ENCODE assay signal across 12 cellular contexts in the genomic region with DNA sequence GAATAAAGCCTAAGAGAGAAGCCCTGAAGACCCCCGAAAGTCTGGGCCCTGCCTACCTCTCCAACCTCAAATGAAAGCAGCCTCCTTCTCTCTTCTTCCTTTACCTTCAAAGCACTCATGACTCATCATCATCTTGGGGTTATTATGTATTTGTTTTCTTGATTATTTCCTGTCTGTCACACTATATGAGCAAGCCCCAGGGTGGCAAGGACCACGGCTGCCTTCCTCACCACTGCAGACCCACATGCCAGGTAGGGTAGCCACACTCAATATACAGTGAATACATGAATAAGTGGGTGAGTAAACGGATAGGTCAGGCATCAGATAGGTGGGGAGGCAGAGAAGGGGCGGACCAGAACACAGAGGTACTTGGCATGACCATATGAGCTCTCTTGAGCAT. TPM values are rescaled to one million over a fixed set of nuclear protein-coding genes. Genes with fewer than 3 reads are reported as not detected.
A peak's percentile ranks its signal among the peaks of the same experiment; 100 is the strongest.
DNase-seq lines count a peak whose midpoint lies in the region; ATAC-seq and TF ChIP-seq lines count a peak whose summit lies in the region.
"Had no signal": no experiment of that assay in that cellular context is flagged by ENCODE, and none has a peak within 500 bp of the region (broad histone marks: within the 10 kb centered on the region; RNA-seq: fewer than 3 reads in every experiment).

No MANE protein-coding gene starts in this region.

- H3K27me3 Mint-ChIP-seq in activated CD4-positive, alpha-beta T cell treated with anti-CD3 and anti-CD28 coated beads, Interleukin-2, amount 10 ng/mL, durations not matched to agents 7 days and 5 days, result peaks cover 6% of the 10 kb centered on the region
- H3K27me3 Mint-ChIP-seq in activated T-helper 17 cell treated with anti-CD3 and anti-CD28 coated beads, Interleukin-2, amount 50 U/mL, for 72 hours, result no peaks in the 10 kb centered on the region
- no peaks in the 10 kb centered on the region for H3K27me3 Mint-ChIP-seq in stimulated activated naive CD8-positive, alpha-beta T cell treated with anti-CD3 and anti-CD28 coated beads, Interleukin-15, Interleukin-2, amounts not matched to agents 100 ng/mL and 50 ng/mL, for 24 hours
- H3K27me3 Mint-ChIP-seq: progenitor cell of endocrine pancreas had no signal

- CTCF ChIA-PET in activated CD4-positive, alpha-beta T cell treated with anti-CD3 and anti-CD28 coated beads, Interleukin-2, amount 10 ng/mL, durations not matched to agents 7 days and 5 days (lab: Charles Lee), result interaction anchor here (1.7 to 1.8 kb wide), 2 partner anchors 12 to 492 kb away, joined by 4 to 8 read pairs; no protein-coding TSS in a partner anchor

- no peaks in the 10 kb centered on the region for H3K36me3 Mint-ChIP-seq in activated CD4-positive, alpha-beta T cell treated with anti-CD3 and anti-CD28 coated beads, Interleukin-2, amount 10 ng/mL, durations not matched to agents 7 days and 5 days (ENCODE audit: low read depth)
- H3K36me3 Mint-ChIP-seq in activated T-helper 17 cell treated with anti-CD3 and anti-CD28 coated beads, Interleukin-2, amount 50 U/mL, for 72 hours (ENCODE audit: low read depth), result no peaks in the 10 kb centered on the region
- H3K36me3 Mint-ChIP-seq in stimulated activated naive CD8-positive, alpha-beta T cell treated with anti-CD3 and anti-CD28 coated beads, Interleukin-15, Interleukin-2, amounts not matched to agents 100 ng/mL and 50 ng/mL, for 24 hours (ENCODE audit: low read depth), result no peaks in the 10 kb centered on the region

- peak; percentile 54 for ATAC-seq in activated T-helper 17 cell treated with anti-CD3 and anti-CD28 coated beads, Interleukin-2, amount 50 U/mL, for 72 hours (replicated peaks)

- peak; percentile 12 for DNase-seq in activated CD4-positive, alpha-beta T cell treated with anti-CD3 and anti-CD28 coated beads, Interleukin-2, amount 10 ng/mL, durations not matched to agents 7 days and 5 days
- no peak for DNase-seq in activated CD4-positive, alpha-beta T cell treated with anti-CD3 and anti-CD28 coated beads, Interleukin-2, amount 50 U/mL, for 1 hour
- DNase-seq in Peyer's patch, result no peak
- DNase-seq in stimulated activated CD4-positive, alpha-beta T cell treated with anti-CD3 and anti-CD28 coated beads, Interleukin-2, amount 100 ng/mL, for 24 hours, result no peak
- DNase-seq: NCI-H2029, SHP77 treated with DMSO at 0.1 percent for 48 hours had no signal

- no peaks in the 10 kb centered on the region for H3K9me3 ChIP-seq in Peyer's patch

- POLR2A ChIA-PET in activated CD4-positive, alpha-beta T cell treated with anti-CD3 and anti-CD28 coated beads, Interleukin-2, amount 10 ng/mL, durations not matched to agents 7 days and 5 days (lab: Charles Lee), result no interaction called here

- H3K27ac Mint-ChIP-seq in activated CD4-positive, alpha-beta T cell treated with anti-CD3 and anti-CD28 coated beads, Interleukin-2, amount 10 ng/mL, durations not matched to agents 7 days and 5 days, result peak overlapping the region; percentile 4
- peak overlapping the region; percentile 4 for H3K27ac Mint-ChIP-seq in activated T-helper 17 cell treated with anti-CD3 and anti-CD28 coated beads, Interleukin-2, amount 50 U/mL, for 72 hours
- peak overlapping the region; percentile 34 for H3K27ac Mint-ChIP-seq in stimulated activated naive CD8-positive, alpha-beta T cell treated with anti-CD3 and anti-CD28 coated beads, Interleukin-15, Interleukin-2, amounts not matched to agents 100 ng/mL and 50 ng/mL, for 24 hours

- H3K4me3 ChIP-seq in Peyer's patch, result no peak overlapping the region
- H3K4me3 ChIP-seq: cardiac muscle cell, lung had no signal

- H3K36me3 ChIP-seq in Peyer's patch, result no peaks in the 10 kb centered on the region
- H3K36me3 ChIP-seq: cardiac muscle cell had no signal

- H3K27me3 ChIP-seq in Peyer's patch, result no peaks in the 10 kb centered on the region
- H3K27me3 ChIP-seq: cardiac muscle cell had no signal

- peaks cover 0 to 29% (median 0%) of the 10 kb centered on the region in 4 donors for H3K4me1 ChIP-seq in Peyer's patch

- H3K4me1 Mint-ChIP-seq in activated CD4-positive, alpha-beta T cell treated with anti-CD3 and anti-CD28 coated beads, Interleukin-2, amount 10 ng/mL, durations not matched to agents 7 days and 5 days, result peaks cover 35% of the 10 kb centered on the region
- H3K4me1 Mint-ChIP-seq in activated T-helper 17 cell treated with anti-CD3 and anti-CD28 coated beads, Interleukin-2, amount 50 U/mL, for 72 hours, result peaks cover 6% of the 10 kb centered on the region
- peaks cover 10% of the 10 kb centered on the region for H3K4me1 Mint-ChIP-seq in stimulated activated naive CD8-positive, alpha-beta T cell treated with anti-CD3 and anti-CD28 coated beads, Interleukin-15, Interleukin-2, amounts not matched to agents 100 ng/mL and 50 ng/mL, for 24 hours (ENCODE audit: low read depth)

- no peak for TF ChIP-seq POLR2A in Peyer's patch (IDR thresholded peaks at IDR 0.05)

- H3K9me3 Mint-ChIP-seq in activated CD4-positive, alpha-beta T cell treated with anti-CD3 and anti-CD28 coated beads, Interleukin-2, amount 10 ng/mL, durations not matched to agents 7 days and 5 days, result no peaks in the 10 kb centered on the region
- no peaks in the 10 kb centered on the region for H3K9me3 Mint-ChIP-seq in activated T-helper 17 cell treated with anti-CD3 and anti-CD28 coated beads, Interleukin-2, amount 50 U/mL, for 72 hours
- H3K9me3 Mint-ChIP-seq in stimulated activated naive CD8-positive, alpha-beta T cell treated with anti-CD3 and anti-CD28 coated beads, Interleukin-15, Interleukin-2, amounts not matched to agents 100 ng/mL and 50 ng/mL, for 24 hours, result no peaks in the 10 kb centered on the region

- H3K27ac ChIP-seq in Peyer's patch, result peak overlapping the region in 1 of 4 donors; percentile 11
- H3K27ac ChIP-seq: cardiac muscle cell had no signal

- H3K4me3 Mint-ChIP-seq in activated CD4-positive, alpha-beta T cell treated with anti-CD3 and anti-CD28 coated beads, Interleukin-2, amount 10 ng/mL, durations not matched to agents 7 days and 5 days, result no peak overlapping the region
- H3K4me3 Mint-ChIP-seq in activated T-helper 17 cell treated with anti-CD3 and anti-CD28 coated beads, Interleukin-2, amount 50 U/mL, for 72 hours, result no peak overlapping the region
- no peak overlapping the region for H3K4me3 Mint-ChIP-seq in stimulated activated naive CD8-positive, alpha-beta T cell treated with anti-CD3 and anti-CD28 coated beads, Interleukin-15, Interleukin-2, amounts not matched to agents 100 ng/mL and 50 ng/mL, for 24 hours

- no peak for TF ChIP-seq CTCF in Peyer's patch (IDR thresholded peaks at IDR 0.05)

RNA-seq across cellular contexts. Expression of a gene that starts 8.8 kb away (rescaled TPM):
- total RNA-seq in activated CD4-positive, alpha-beta T cell treated with anti-CD3 and anti-CD28 coated beads, Interleukin-2, amount 10 ng/mL, durations not matched to agents 7 days and 5 days, result not detected
- not detected for total RNA-seq in activated T-helper 17 cell treated with anti-CD3 and anti-CD28 coated beads, Interleukin-2, amount 50 U/mL, for 72 hours
- not detected for total RNA-seq in Peyer's patch
- total RNA-seq: cardiac muscle cell, frontal cortex had no signal

RNA-seq across cellular contexts. Expression of a gene that starts 8.9 kb away (rescaled TPM):
- total RNA-seq in activated CD4-positive, alpha-beta T cell treated with anti-CD3 and anti-CD28 coated beads, Interleukin-2, amount 10 ng/mL, durations not matched to agents 7 days and 5 days, result 10 to 100 TPM; 32.0 to 33.5 TPM
- 10 to 100 TPM; 13.0 to 26.2 TPM for total RNA-seq in activated T-helper 17 cell treated with anti-CD3 and anti-CD28 coated beads, Interleukin-2, amount 50 U/mL, for 72 hours
- 10 to 100 TPM; 21.5 to 41.4 (median 25.2) TPM for total RNA-seq in Peyer's patch

RNA-seq across cellular contexts. Expression of a gene that starts 29.6 kb away (rescaled TPM):
- 100 to 1,000 TPM; 232 to 244 TPM for total RNA-seq in activated CD4-positive, alpha-beta T cell treated with anti-CD3 and anti-CD28 coated beads, Interleukin-2, amount 10 ng/mL, durations not matched to agents 7 days and 5 days
- total RNA-seq in activated T-helper 17 cell treated with anti-CD3 and anti-CD28 coated beads, Interleukin-2, amount 50 U/mL, for 72 hours, result 100 to 1,000 TPM; 209 to 224 TPM
- total RNA-seq in Peyer's patch, result 10 to 100 TPM in 2 of 4 donors, 1 to 10 TPM in 2; 7.3 to 24.8 (median 9.8) TPM

RNA-seq across cellular contexts. Expression of a gene that starts 44.2 kb away (rescaled TPM):
- total RNA-seq in activated CD4-positive, alpha-beta T cell treated with anti-CD3 and anti-CD28 coated beads, Interleukin-2, amount 10 ng/mL, durations not matched to agents 7 days and 5 days, result not detected
- under 1 TPM in 1 of 2 donors, not detected in 1; 0.37 TPM for total RNA-seq in activated T-helper 17 cell treated with anti-CD3 and anti-CD28 coated beads, Interleukin-2, amount 50 U/mL, for 72 hours
- 1 to 10 TPM in 2 of 4 donors, not detected in 2; 2.7 to 3.5 TPM for total RNA-seq in Peyer's patch
- total RNA-seq: frontal cortex, progenitor cell of endocrine pancreas had no signal

RNA-seq across cellular contexts. Expression of a gene that starts 50.7 kb away (rescaled TPM):
- under 1 TPM; 0.72 to 0.87 TPM for total RNA-seq in activated CD4-positive, alpha-beta T cell treated with anti-CD3 and anti-CD28 coated beads, Interleukin-2, amount 10 ng/mL, durations not matched to agents 7 days and 5 days
- 1 to 10 TPM; 2.2 to 2.6 TPM for total RNA-seq in activated T-helper 17 cell treated with anti-CD3 and anti-CD28 coated beads, Interleukin-2, amount 50 U/mL, for 72 hours
- total RNA-seq in Peyer's patch, result 10 to 100 TPM; 17.5 to 94.9 (median 42.7) TPM

Comparison
In these comparisons a context has a peak if more than half of its experiments do, and no peak if none do; other contexts are left out.
1. RNA of a gene that starts 29.6 kb away (total RNA-seq): 232 to 244 TPM in activated CD4-positive, alpha-beta T cell treated with anti-CD3 and anti-CD28 coated beads, Interleukin-2, amount 10 ng/mL, durations not matched to agents 7 days and 5 days and 209 to 224 TPM in activated T-helper 17 cell treated with anti-CD3 and anti-CD28 coated beads, Interleukin-2, amount 50 U/mL, for 72 hours; 7.3 to 24.8 TPM in Peyer's patch; every median in the first group is over 4 times any median in the second.
2. Peak in every context shown above with its lines, with median percentiles within 50 percentile points of each other: H3K27ac Mint-ChIP-seq.